In the genomic region with DNA sequence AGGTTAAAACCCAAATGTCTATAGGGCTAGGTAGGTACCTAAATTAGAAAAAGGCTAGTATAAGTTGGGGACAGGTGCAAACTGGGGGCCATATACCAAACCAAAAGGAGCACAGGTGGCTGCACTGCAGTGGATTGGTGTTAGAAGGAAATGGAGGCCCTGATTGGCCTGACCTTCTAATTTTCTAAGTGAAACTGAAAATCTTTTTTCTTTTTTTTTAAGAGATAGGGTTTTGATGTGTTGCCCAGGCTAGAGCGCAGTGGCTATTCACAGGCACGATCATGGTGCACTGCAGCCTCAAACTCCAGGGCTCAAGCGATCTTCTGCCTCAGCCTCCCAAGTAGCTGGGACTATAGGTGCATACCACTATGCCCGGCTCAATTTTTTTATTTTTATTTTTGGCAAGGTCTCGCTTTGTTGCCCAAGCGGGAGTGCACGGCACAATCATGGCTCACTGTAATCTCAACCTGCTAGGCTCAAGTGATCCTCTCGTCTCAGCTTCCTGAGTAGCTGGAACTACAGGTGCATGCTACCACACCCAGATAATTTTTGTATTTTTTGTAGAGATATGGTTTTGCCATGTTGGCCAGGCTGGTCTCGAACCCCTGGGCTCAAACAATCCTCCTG, we compare ENCODE assay signal across 1 cellular context.
TF ChIP-seq lines count a peak whose summit lies in the region.

No MANE protein-coding gene starts in this region.

TF ChIP-seq in SK-N-SH, 30 proteins besides CTCF, POLR2A, EP300 and RAD21 (continued from another document):
- TF ChIP-seq, protein P1, sequence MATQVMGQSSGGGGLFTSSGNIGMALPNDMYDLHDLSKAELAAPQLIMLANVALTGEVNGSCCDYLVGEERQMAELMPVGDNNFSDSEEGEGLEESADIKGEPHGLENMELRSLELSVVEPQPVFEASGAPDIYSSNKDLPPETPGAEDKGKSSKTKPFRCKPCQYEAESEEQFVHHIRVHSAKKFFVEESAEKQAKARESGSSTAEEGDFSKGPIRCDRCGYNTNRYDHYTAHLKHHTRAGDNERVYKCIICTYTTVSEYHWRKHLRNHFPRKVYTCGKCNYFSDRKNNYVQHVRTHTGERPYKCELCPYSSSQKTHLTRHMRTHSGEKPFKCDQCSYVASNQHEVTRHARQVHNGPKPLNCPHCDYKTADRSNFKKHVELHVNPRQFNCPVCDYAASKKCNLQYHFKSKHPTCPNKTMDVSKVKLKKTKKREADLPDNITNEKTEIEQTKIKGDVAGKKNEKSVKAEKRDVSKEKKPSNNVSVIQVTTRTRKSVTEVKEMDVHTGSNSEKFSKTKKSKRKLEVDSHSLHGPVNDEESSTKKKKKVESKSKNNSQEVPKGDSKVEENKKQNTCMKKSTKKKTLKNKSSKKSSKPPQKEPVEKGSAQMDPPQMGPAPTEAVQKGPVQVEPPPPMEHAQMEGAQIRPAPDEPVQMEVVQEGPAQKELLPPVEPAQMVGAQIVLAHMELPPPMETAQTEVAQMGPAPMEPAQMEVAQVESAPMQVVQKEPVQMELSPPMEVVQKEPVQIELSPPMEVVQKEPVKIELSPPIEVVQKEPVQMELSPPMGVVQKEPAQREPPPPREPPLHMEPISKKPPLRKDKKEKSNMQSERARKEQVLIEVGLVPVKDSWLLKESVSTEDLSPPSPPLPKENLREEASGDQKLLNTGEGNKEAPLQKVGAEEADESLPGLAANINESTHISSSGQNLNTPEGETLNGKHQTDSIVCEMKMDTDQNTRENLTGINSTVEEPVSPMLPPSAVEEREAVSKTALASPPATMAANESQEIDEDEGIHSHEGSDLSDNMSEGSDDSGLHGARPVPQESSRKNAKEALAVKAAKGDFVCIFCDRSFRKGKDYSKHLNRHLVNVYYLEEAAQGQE (IDR thresholded peaks at IDR 0.05; ENCODE audit: low read depth, low read length), result no peak
